Comparison of ENCODE assay signal across 11 cellular contexts in genomic region chr19:45878043-45878794, GRCh38. TPM values are rescaled to one million over a fixed set of nuclear protein-coding genes. Genes with fewer than 3 reads are reported as not detected.
DNase-seq lines count a peak whose midpoint lies in the region; ATAC-seq and TF ChIP-seq lines count a peak whose summit lies in the region.
"Had no signal": no experiment of that assay in that cellular context is flagged by ENCODE, and none has a peak within 500 bp of the region (broad histone marks: within the 10 kb centered on the region; RNA-seq: fewer than 3 reads in every experiment).

No MANE protein-coding gene starts in this region.

- H3K27ac ChIP-seq in HEK293 (ENCODE audit: extremely low read depth, low read depth, low read length) (no peak overlapping the region), mammary epithelial cell (ENCODE audit: insufficient read depth, low read depth, low read length) (no peak overlapping the region), neural progenitor cell (no peak overlapping the region)
- H3K27ac ChIP-seq: RWPE1 had no signal

- H3K4me3 ChIP-seq in HEK293 (ENCODE audit: low read depth, low read length) (no peak overlapping the region), mammary epithelial cell (replicated peaks in 1 of 3; ENCODE audit: insufficient read depth in 1 of 3, low read depth in 2 of 3, low read length in 3 of 3) (no peak overlapping the region), neural progenitor cell (no peak overlapping the region)

- H3K9ac ChIP-seq in mammary epithelial cell (ENCODE audit: insufficient read depth, low read length) (no peak overlapping the region), neural progenitor cell (no peak overlapping the region)

- H3K4me1 ChIP-seq in HEK293 (ENCODE audit: control insufficient read depth, insufficient read depth, low read length), result peaks cover 6% of the 10 kb centered on the region; the same call in 1 of the 2 replicates
- H3K4me1 ChIP-seq in mammary epithelial cell (ENCODE audit: insufficient read depth, low read length), result peaks cover 9% of the 10 kb centered on the region
- H3K4me1 ChIP-seq in neural progenitor cell, result peaks cover 26% of the 10 kb centered on the region

- dilution Hi-C loops in mammary epithelial cell (cut with HindIII; ENCODE audit: low sequenced_read_pairs), result no loop called here

- H3K4me1 Mint-ChIP-seq in neural progenitor cell, result peaks cover 46% of the 10 kb centered on the region

- H3K27me3 Mint-ChIP-seq in neural progenitor cell (ENCODE audit: insufficient read depth, low read depth), result peaks cover 17% of the 10 kb centered on the region

- TF ChIP-seq CTCF in HEK293 (tag by site-specific recombination; IDR thresholded peaks at IDR 0.05), result no peak
- no peak for TF ChIP-seq CTCF in mammary epithelial cell (conservative IDR thresholded peaks at IDR 0.05 in 1 of 2, IDR thresholded peaks at IDR 0.05 in 1 of 2; ENCODE audit: extremely low read depth in 1 of 2, insufficient read depth in 1 of 2, low read depth in 1 of 2, low read length in 2 of 2)
- no peak for TF ChIP-seq CTCF in neural progenitor cell (IDR thresholded peaks at IDR 0.05)

- H3K79me2 ChIP-seq in mammary epithelial cell (ENCODE audit: insufficient read depth, low read length) (no peaks in the 10 kb centered on the region), neural progenitor cell (ENCODE audit: low read depth) (no peaks in the 10 kb centered on the region)

- no peaks in the 10 kb centered on the region for H3K36me3 ChIP-seq in HEK293 (ENCODE audit: control insufficient read depth in 2 of 2, insufficient read depth in 1 of 2, low read length in 2 of 2)
- H3K36me3 ChIP-seq in mammary epithelial cell (ENCODE audit: insufficient read depth, low read length), result no peaks in the 10 kb centered on the region
- no peaks in the 10 kb centered on the region for H3K36me3 ChIP-seq in neural progenitor cell

- no peaks in the 10 kb centered on the region for H3K9me3 Mint-ChIP-seq in neural progenitor cell

- no peak for DNase-seq in mammary epithelial cell
- no peak for DNase-seq in neural progenitor cell (ENCODE audit: low spot score)
- no peak for DNase-seq in HEK293T (ENCODE audit: extremely low spot score)
- no peak for DNase-seq in DMS153 (lab: John Stamatoyannopoulos, UW)
- DNase-seq: head of caudate nucleus, NCI-H2029 had no signal

- H3K27ac Mint-ChIP-seq in neural progenitor cell, result peak overlapping the region; percentile 3

- POLR2A ChIA-PET in HEK293 (lab: Yijun Ruan, JAX), result no interaction called here
- POLR2A ChIA-PET in HEK293T (lab: Yijun Ruan, JAX), result interaction anchor here (2.4 kb wide), 1 partner anchor 14 kb away, joined by 13 read pairs; the partner anchor contains the start of genes FOXA3 and SYMPK

- ATAC-seq in HG03521 (IDR thresholded peaks at IDR 0.05; ENCODE audit: unreplicated experiment), result no peak

- H3F3A ChIP-seq in neural progenitor cell (ENCODE audit: low read depth), result peaks cover 18% of the 10 kb centered on the region

- H2AFZ ChIP-seq in mammary epithelial cell (ENCODE audit: low read depth, low read length) (peak overlapping the region; percentile 46), neural progenitor cell (replicated peaks) (no peak overlapping the region)

- H4K20me1 ChIP-seq in mammary epithelial cell (ENCODE audit: insufficient read depth, low read length) (no peaks in the 10 kb centered on the region), neural progenitor cell (ENCODE audit: low read depth) (peaks cover 4% of the 10 kb centered on the region)

- no peak overlapping the region for H3K4me3 Mint-ChIP-seq in neural progenitor cell

- H3K36me3 Mint-ChIP-seq in neural progenitor cell, result peaks cover 2% of the 10 kb centered on the region

- 43% methylated on average over 8 of the region's 11 CpGs for WGBS in mammary epithelial cell (ENCODE audit: low coverage, missing lambda C conversion rate)

- H3K4me2 ChIP-seq in mammary epithelial cell (ENCODE audit: insufficient read depth, low read depth, low read length) (no peak overlapping the region), neural progenitor cell (no peak overlapping the region)

- in situ Hi-C loops in mammary epithelial cell (cut with MboI; ENCODE audit: low sequenced_read_pairs in 2 of 2), result no loop called here

- BruUV-seq in mammary epithelial cell (replicated peaks; lab: Mats Ljungman, UMichigan), result no TSS peak

- no peaks in the 10 kb centered on the region for H3K27me3 ChIP-seq in mammary epithelial cell (ENCODE audit: insufficient read depth, low read length)
- H3K27me3 ChIP-seq in neural progenitor cell, result no peaks in the 10 kb centered on the region

- CTCF ChIA-PET in HEK293 (lab: Yijun Ruan, JAX), result interaction anchor here (6.0 to 8.8 kb wide), 2 partner anchors 13 to 61 kb away, joined by 55 to 91 read pairs; partner anchors contain the start of genes FOXA3 and SYMPK
- CTCF ChIA-PET in mammary epithelial cell (lab: Charles Lee; ENCODE audit: low non-redundant PET), result no interaction called here
- CTCF ChIA-PET in HEK293T (lab: Yijun Ruan, JAX), result no interaction called here

- intact Hi-C loops in mammary epithelial cell (cut with micrococcal nuclease), result no loop called here

- H3K9me3 ChIP-seq in HEK293 (ENCODE audit: control insufficient read depth, insufficient read depth, low read depth, low read length) (no peaks in the 10 kb centered on the region), mammary epithelial cell (replicated peaks; ENCODE audit: insufficient read depth, low read length) (no peaks in the 10 kb centered on the region), neural progenitor cell (ENCODE audit: low read depth) (no peaks in the 10 kb centered on the region)

TF ChIP-seq in HEK293, 187 proteins besides CTCF, POLR2A, EP300 and RAD21 (continues in another document):
- TF ChIP-seq ZNF513 (tag by site-specific recombination; IDR thresholded peaks at IDR 0.05) (no peak), ZNF837 (tag by site-specific recombination; IDR thresholded peaks at IDR 0.05) (no peak), ZNF654 (tag by site-specific recombination; IDR thresholded peaks at IDR 0.05; ENCODE audit: low read depth) (no peak)
- TF ChIP-seq, protein P1, sequence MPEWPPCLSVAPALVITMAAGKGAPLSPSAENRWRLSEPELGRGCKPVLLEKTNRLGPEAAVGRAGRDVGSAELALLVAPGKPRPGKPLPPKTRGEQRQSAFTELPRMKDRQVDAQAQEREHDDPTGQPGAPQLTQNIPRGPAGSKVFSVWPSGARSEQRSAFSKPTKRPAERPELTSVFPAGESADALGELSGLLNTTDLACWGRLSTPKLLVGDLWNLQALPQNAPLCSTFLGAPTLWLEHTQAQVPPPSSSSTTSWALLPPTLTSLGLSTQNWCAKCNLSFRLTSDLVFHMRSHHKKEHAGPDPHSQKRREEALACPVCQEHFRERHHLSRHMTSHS (tag by site-specific recombination; IDR thresholded peaks at IDR 0.05), result no peak

TF ChIP-seq in HEK293T, 16 proteins besides CTCF, POLR2A, EP300 and RAD21:
- no peak for TF ChIP-seq SUZ12 (IDR thresholded peaks at IDR 0.05)

RNA-seq across cellular contexts. Expression of gene IRF2BP1, which starts 7.7 kb away (rescaled TPM):
- total RNA-seq in mammary epithelial cell, result 10 to 100 TPM; 15.9 to 28.0 TPM
- polyA plus RNA-seq in mammary epithelial cell, result 5.7 TPM
- 6.1 TPM for polyA minus RNA-seq in mammary epithelial cell
- 9.8 and 34.5 TPM in 2 replicates for total RNA-seq in neural progenitor cell (ENCODE audit: low replicate concordance)

RNA-seq across cellular contexts. Expression of gene FOXA3, which starts 14.1 kb away (rescaled TPM):
- total RNA-seq in mammary epithelial cell (not detected), neural progenitor cell (ENCODE audit: low replicate concordance) (7.3 and 8.4 TPM in 2 replicates)
- polyA plus RNA-seq in mammary epithelial cell, result not detected
- polyA minus RNA-seq in mammary epithelial cell, result not detected
- total RNA-seq: cardiac septum had no signal

RNA-seq across cellular contexts. Expression of gene SYMPK, which starts 15.3 kb away (rescaled TPM):
- total RNA-seq in mammary epithelial cell, result 10 to 100 TPM; 32.3 to 81.6 TPM
- 56.2 TPM for polyA plus RNA-seq in mammary epithelial cell
- 163 TPM for polyA minus RNA-seq in mammary epithelial cell
- 38.3 and 65.7 TPM in 2 replicates for total RNA-seq in neural progenitor cell (ENCODE audit: low replicate concordance)

RNA-seq across cellular contexts. Expression of gene MYPOP, which starts 24.2 kb away (rescaled TPM):
- 1 to 10 TPM; 1.8 to 8.9 TPM for total RNA-seq in mammary epithelial cell
- 1.4 TPM for polyA plus RNA-seq in mammary epithelial cell
- 1.8 TPM for polyA minus RNA-seq in mammary epithelial cell
- 0.07 and 1.9 TPM in 2 replicates for total RNA-seq in neural progenitor cell (ENCODE audit: low replicate concordance)

RNA-seq across cellular contexts. Expression of gene NANOS2, which starts 36.4 kb away (rescaled TPM):
- not detected for total RNA-seq in mammary epithelial cell
- not detected for polyA plus RNA-seq in mammary epithelial cell
- polyA minus RNA-seq in mammary epithelial cell, result not detected
- not detected in 2 replicates for total RNA-seq in neural progenitor cell (ENCODE audit: low replicate concordance)
- total RNA-seq: cardiac septum, Daoy had no signal
